14 cellular contexts compared by ENCODE assay signal in the genomic region with DNA sequence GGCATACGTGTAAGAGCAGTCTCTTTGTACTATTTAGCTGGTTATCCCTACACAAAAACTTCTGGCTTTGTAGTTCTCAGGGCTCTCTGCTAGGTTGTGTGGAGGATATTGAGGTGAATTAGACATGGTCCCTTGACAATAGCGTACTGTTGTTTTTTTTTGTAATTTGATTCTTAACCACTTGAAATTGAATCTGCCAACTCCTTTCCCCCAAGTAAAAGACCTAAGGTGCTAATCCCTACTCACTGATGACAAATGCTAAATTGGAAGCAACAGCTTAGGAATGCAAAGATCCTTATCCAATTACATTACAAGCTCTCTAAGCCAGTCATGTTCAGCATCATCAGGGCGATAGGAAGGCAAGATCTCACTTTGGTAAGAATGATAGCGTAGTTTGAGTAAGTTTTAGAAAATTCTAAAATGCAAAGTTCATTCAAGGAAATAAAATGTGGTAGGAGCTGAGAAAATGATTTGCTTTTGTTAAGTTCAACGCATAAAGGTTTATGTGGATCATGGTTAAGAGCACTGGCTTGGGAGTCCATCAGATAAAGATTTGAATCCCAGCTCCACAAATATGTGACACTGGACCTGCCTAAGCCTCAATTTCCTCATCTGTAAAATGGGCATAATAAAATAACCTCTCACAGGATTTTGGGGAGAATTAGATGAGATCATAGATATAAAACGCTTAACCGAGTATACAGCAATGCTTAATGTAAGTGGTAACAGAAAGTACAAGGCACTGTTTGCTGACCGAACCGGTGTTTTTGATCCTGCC. TPM values are rescaled to one million over a fixed set of nuclear protein-coding genes. Genes with fewer than 3 reads are reported as not detected.
DNase-seq lines count a peak whose midpoint lies in the region; ATAC-seq, FAIRE-seq and TF ChIP-seq lines count a peak whose summit lies in the region.
"Had no signal": no experiment of that assay in that cellular context is flagged by ENCODE, and none has a peak within 500 bp of the region (broad histone marks: within the 10 kb centered on the region; RNA-seq: fewer than 3 reads in every experiment).

No MANE protein-coding gene starts in this region.

- peak overlapping the region; percentile 13 for H3K4me3 Mint-ChIP-seq in activated naive CD8-positive, alpha-beta T cell
- no peak overlapping the region for H3K4me3 Mint-ChIP-seq in natural killer cell

- H3K4me1 Mint-ChIP-seq in activated naive CD8-positive, alpha-beta T cell (ENCODE audit: low read depth): peaks cover 80% of the 10 kb centered on the region
- H3K4me1 Mint-ChIP-seq in natural killer cell: peaks cover 44 to 58% of the 10 kb centered on the region in 2 donors

- peak overlapping the region; percentile 97 for H3K27ac Mint-ChIP-seq in activated naive CD8-positive, alpha-beta T cell
- H3K27ac Mint-ChIP-seq in natural killer cell: peak overlapping the region; percentile 81 to 94

- DNase-seq in GM18507 (ENCODE audit: extremely low spot score, insufficient read length, low read depth): no peak
- peak; percentile 20 for DNase-seq in NCI-H1436 (lab: John Stamatoyannopoulos, UW)
- no peak for DNase-seq in natural killer cell
- no peak for DNase-seq in posterior cingulate gyrus
- no peak for DNase-seq in COLO829 (ENCODE audit: low spot score)
- no peak for DNase-seq in HuH-7.5 (ENCODE audit: low spot score)
- DNase-seq: activated effector memory CD4-positive, alpha-beta T cell treated with Interleukin-2 at 50 U/mL for 16 hours; DMS53; gastrocnemius medialis; NCI-H1417; stimulated activated CD4-positive, alpha-beta T cell treated with anti-CD3 and anti-CD28 coated beads, Interleukin-2, amount 100 ng/mL, for 48 hours had no signal

- no peaks in the 10 kb centered on the region for H3K9me3 Mint-ChIP-seq in activated naive CD8-positive, alpha-beta T cell (ENCODE audit: low read depth)
- peaks cover 0 to 3% of the 10 kb centered on the region in 2 donors for H3K9me3 Mint-ChIP-seq in natural killer cell

- no peaks in the 10 kb centered on the region for H3K36me3 Mint-ChIP-seq in activated naive CD8-positive, alpha-beta T cell
- H3K36me3 Mint-ChIP-seq in natural killer cell: no peaks in the 10 kb centered on the region

- no peaks in the 10 kb centered on the region for H3K27me3 Mint-ChIP-seq in activated naive CD8-positive, alpha-beta T cell
- no peaks in the 10 kb centered on the region for H3K27me3 Mint-ChIP-seq in natural killer cell (ENCODE audit: low read depth in 2 of 2)

- no peak for TF ChIP-seq CTCF in natural killer cell (IDR thresholded peaks at IDR 0.05)

- FAIRE-seq in GM18507 (lab: Jason Lieb, UNC): peak; percentile 42

- ATAC-seq in natural killer cell: no peak
- ATAC-seq in HG02763 (IDR thresholded peaks at IDR 0.05; ENCODE audit: unreplicated experiment): no peak
- ATAC-seq: gastrocnemius medialis, Panc1 had no signal

- intact Hi-C loops in natural killer cell (cut with micrococcal nuclease): no loop called here
- intact Hi-C loops in posterior cingulate gyrus (cut with DNase I): no loop called here

RNA-seq across cellular contexts. Expression of gene DOCK11, which starts 39.3 kb away (rescaled TPM):
- total RNA-seq in natural killer cell: 100 to 1,000 TPM; 108 to 130 (median 117) TPM
